Comparison of ENCODE assay signal across 1 cellular context in genomic region chr7:139660317-139661042, GRCh38.
TF ChIP-seq lines count a peak whose summit lies in the region.

No MANE protein-coding gene starts in this region.

TF ChIP-seq in K562, 482 proteins besides CTCF, POLR2A, EP300 and RAD21 (continued from another document):
- TF ChIP-seq MAX (CRISPR knock-in tag; IDR thresholded peaks at IDR 0.05) (0 out of 2 replicates have a peak, but pooled peaks have one; percentile 41), CBFB (CRISPR knock-in tag; IDR thresholded peaks at IDR 0.05) (no peak), TSHZ1 (CRISPR knock-in tag; IDR thresholded peaks at IDR 0.05) (no peak)
